Comparison of ENCODE assay signal across 23 cellular contexts in genomic region chr2:55601849-55602248, GRCh38. TPM values are rescaled to one million over a fixed set of nuclear protein-coding genes. Genes with fewer than 3 reads are reported as not detected.
A peak's percentile ranks its signal among the peaks of the same experiment; 100 is the strongest.
DNase-seq lines count a peak whose midpoint lies in the region; ATAC-seq and TF ChIP-seq lines count a peak whose summit lies in the region.
"Had no signal": no experiment of that assay in that cellular context is flagged by ENCODE, and none has a peak within 500 bp of the region (broad histone marks: within the 10 kb centered on the region; RNA-seq: fewer than 3 reads in every experiment).

No MANE protein-coding gene starts in this region.

- peaks cover 13% of the 10 kb centered on the region for H3K4me1 Mint-ChIP-seq in activated CD4-positive, alpha-beta T cell treated with anti-CD3 and anti-CD28 coated beads, Interleukin-2, amount 10 ng/mL, durations not matched to agents 24 days and 14 days
- H3K4me1 Mint-ChIP-seq in CD4-positive, alpha-beta T cell (ENCODE audit: low read depth), result peaks cover 62% of the 10 kb centered on the region
- peaks cover 17% of the 10 kb centered on the region for H3K4me1 Mint-ChIP-seq in activated T-helper 17 cell treated with anti-CD3 and anti-CD28 coated beads, Interleukin-2, amount 50 U/mL, for 72 hours
- peaks cover 34 to 40% of the 10 kb centered on the region in 2 donors for H3K4me1 Mint-ChIP-seq in natural killer cell
- H3K4me1 Mint-ChIP-seq: H9 had no signal

- no peak overlapping the region for H3K4me3 Mint-ChIP-seq in activated CD4-positive, alpha-beta T cell treated with anti-CD3 and anti-CD28 coated beads, Interleukin-2, amount 10 ng/mL, durations not matched to agents 24 days and 14 days
- no peak overlapping the region for H3K4me3 Mint-ChIP-seq in CD4-positive, alpha-beta T cell
- H3K4me3 Mint-ChIP-seq in activated T-helper 17 cell treated with anti-CD3 and anti-CD28 coated beads, Interleukin-2, amount 50 U/mL, for 72 hours, result peak overlapping the region; percentile 6
- no peak overlapping the region for H3K4me3 Mint-ChIP-seq in natural killer cell
- H3K4me3 Mint-ChIP-seq: H9 had no signal

- CTCF ChIA-PET in CD4-positive, alpha-beta T cell (lab: Charles Lee), result interaction anchor here (1.2 kb wide), 1 partner anchor 15 kb away, joined by 3 read pairs; the partner anchor contains the start of gene PPP4R3B

- intact Hi-C loops in activated CD4-positive, alpha-beta T cell treated with anti-CD3 and anti-CD28 coated beads, Interleukin-2, amount 10 ng/mL, durations not matched to agents 24 days and 14 days (cut with micrococcal nuclease), result no loop called here
- intact Hi-C loops in CD4-positive, alpha-beta T cell (cut with DNase I, micrococcal nuclease), result no loop called here
- intact Hi-C loops in natural killer cell (cut with micrococcal nuclease), result no loop called here
- intact Hi-C loops in heart right ventricle (cut with DNase I), result no loop called here

- H3K9me3 Mint-ChIP-seq in activated CD4-positive, alpha-beta T cell treated with anti-CD3 and anti-CD28 coated beads, Interleukin-2, amount 10 ng/mL, durations not matched to agents 24 days and 14 days, result no peaks in the 10 kb centered on the region
- H3K9me3 Mint-ChIP-seq in CD4-positive, alpha-beta T cell, result no peaks in the 10 kb centered on the region
- no peaks in the 10 kb centered on the region for H3K9me3 Mint-ChIP-seq in activated T-helper 17 cell treated with anti-CD3 and anti-CD28 coated beads, Interleukin-2, amount 50 U/mL, for 72 hours
- H3K9me3 Mint-ChIP-seq in natural killer cell, result no peaks in the 10 kb centered on the region
- H3K9me3 Mint-ChIP-seq: H9 had no signal

- ATAC-seq in CD4-positive, alpha-beta T cell (ENCODE audit: poor library complexity), result no peak
- ATAC-seq in activated T-helper 17 cell treated with anti-CD3 and anti-CD28 coated beads, Interleukin-2, amount 50 U/mL, for 72 hours (replicated peaks), result no peak
- ATAC-seq in natural killer cell, result no peak
- ATAC-seq in heart right ventricle, result no peak
- no peak for ATAC-seq in HG02571 (IDR thresholded peaks at IDR 0.05; ENCODE audit: unreplicated experiment)

- POLR2A ChIA-PET in CD4-positive, alpha-beta T cell (lab: Charles Lee), result interaction anchor here (2.1 kb wide), 1 partner anchor 82 kb away, joined by 6 read pairs; the partner anchor contains the start of gene CFAP36

- no peaks in the 10 kb centered on the region for H3K27me3 ChIP-seq in CD4-positive, alpha-beta T cell (ENCODE audit: control insufficient read depth, insufficient read depth, low read length)
- H3K27me3 ChIP-seq in heart right ventricle, result no peaks in the 10 kb centered on the region
- H3K27me3 ChIP-seq: SJSA1 had no signal

- no peak for TF ChIP-seq CTCF in CD4-positive, alpha-beta T cell (IDR thresholded peaks at IDR 0.05)
- no peak for TF ChIP-seq CTCF in natural killer cell (IDR thresholded peaks at IDR 0.05)
- TF ChIP-seq CTCF in heart right ventricle (IDR thresholded peaks at IDR 0.05), result no peak

- peak overlapping the region; percentile 11 for H3K27ac Mint-ChIP-seq in activated CD4-positive, alpha-beta T cell treated with anti-CD3 and anti-CD28 coated beads, Interleukin-2, amount 10 ng/mL, durations not matched to agents 24 days and 14 days
- peak overlapping the region; percentile 3 for H3K27ac Mint-ChIP-seq in CD4-positive, alpha-beta T cell
- no peak overlapping the region for H3K27ac Mint-ChIP-seq in activated T-helper 17 cell treated with anti-CD3 and anti-CD28 coated beads, Interleukin-2, amount 50 U/mL, for 72 hours
- peak overlapping the region; percentile 35 to 58 for H3K27ac Mint-ChIP-seq in natural killer cell
- H3K27ac Mint-ChIP-seq: H9 had no signal

- H3K9me3 ChIP-seq in CD4-positive, alpha-beta T cell (ENCODE audit: control insufficient read depth, low read length), result no peaks in the 10 kb centered on the region
- H3K9me3 ChIP-seq in heart right ventricle, result no peaks in the 10 kb centered on the region
- H3K9me3 ChIP-seq: SJSA1 had no signal

- no peak overlapping the region for H3K27ac ChIP-seq in CD4-positive, alpha-beta T cell (ENCODE audit: low read depth, low read length)
- H3K27ac ChIP-seq in heart right ventricle, result no peak overlapping the region
- H3K27ac ChIP-seq: GM23248, KMS-11, PC-9, SJSA1 had no signal

- H3K4me3 ChIP-seq in heart right ventricle, result no peak overlapping the region
- H3K4me3 ChIP-seq: GM23248, PC-9, SJSA1 had no signal

- H3K4me1 ChIP-seq in heart right ventricle, result peaks cover 0 to 27% (median 16%) of the 10 kb centered on the region in 9 donors

- peaks cover 0 to 72% (median 21%) of the 10 kb centered on the region in 9 donors for H3K36me3 ChIP-seq in heart right ventricle

- no peaks in the 10 kb centered on the region for H3K27me3 Mint-ChIP-seq in activated CD4-positive, alpha-beta T cell treated with anti-CD3 and anti-CD28 coated beads, Interleukin-2, amount 10 ng/mL, durations not matched to agents 24 days and 14 days
- no peaks in the 10 kb centered on the region for H3K27me3 Mint-ChIP-seq in CD4-positive, alpha-beta T cell
- H3K27me3 Mint-ChIP-seq in activated T-helper 17 cell treated with anti-CD3 and anti-CD28 coated beads, Interleukin-2, amount 50 U/mL, for 72 hours, result no peaks in the 10 kb centered on the region
- H3K27me3 Mint-ChIP-seq in natural killer cell (ENCODE audit: low read depth in 2 of 2), result no peaks in the 10 kb centered on the region

- DNase-seq in activated CD4-positive, alpha-beta T cell treated with anti-CD3 and anti-CD28 coated beads, Interleukin-2, amount 10 ng/mL, durations not matched to agents 24 days and 14 days, result no peak
- DNase-seq in activated CD4-positive, alpha-beta T cell treated with anti-CD3 and anti-CD28 coated beads for 4 hours, result no peak
- DNase-seq in CD4-positive, alpha-beta T cell, result no peak
- DNase-seq in natural killer cell (no peak), heart right ventricle (no peak)
- DNase-seq: 8988T, COR-L47, DMS53, GM23248, H9, NCI-H1048, NCI-H1417 treated with DMSO at 0.1 percent for 48 hours, NCI-H1694 treated with DMSO at 0.1 percent for 48 hours, NCI-H2081, NCI-H2227 treated with DMSO at 0.1 percent for 48 hours, NCI-H526 treated with DMSO at 0.1 percent for 48 hours, PC-9, Right ventricle myocardium superior, RPMI8226 had no signal

- peaks cover 39% of the 10 kb centered on the region for H3K36me3 Mint-ChIP-seq in activated CD4-positive, alpha-beta T cell treated with anti-CD3 and anti-CD28 coated beads, Interleukin-2, amount 10 ng/mL, durations not matched to agents 24 days and 14 days (ENCODE audit: low read depth)
- H3K36me3 Mint-ChIP-seq in CD4-positive, alpha-beta T cell (ENCODE audit: low read depth), result peaks cover 76% of the 10 kb centered on the region
- H3K36me3 Mint-ChIP-seq in activated T-helper 17 cell treated with anti-CD3 and anti-CD28 coated beads, Interleukin-2, amount 50 U/mL, for 72 hours (ENCODE audit: low read depth), result peaks cover 89% of the 10 kb centered on the region
- H3K36me3 Mint-ChIP-seq in natural killer cell, result peaks cover 5% of the 10 kb centered on the region

RNA-seq across cellular contexts. Expression of gene PPP4R3B, which starts 15.6 kb away (rescaled TPM):
- 78.1 and 82.7 TPM in 2 replicates for total RNA-seq in activated CD4-positive, alpha-beta T cell treated with anti-CD3 and anti-CD28 coated beads, Interleukin-2, amount 10 ng/mL, durations not matched to agents 24 days and 14 days
- 10 to 100 TPM; 47.7 to 50.3 TPM for total RNA-seq in CD4-positive, alpha-beta T cell
- total RNA-seq in activated T-helper 17 cell treated with anti-CD3 and anti-CD28 coated beads, Interleukin-2, amount 50 U/mL, for 72 hours, result 10 to 100 TPM; 79.0 to 83.9 TPM
- total RNA-seq in natural killer cell (10 to 100 TPM; 65.1 to 97.9 (median 84.9) TPM), heart right ventricle (10 to 100 TPM; 21.3 to 29.0 (median 25.2) TPM)
- 10 to 100 TPM; 10.9 to 15.4 TPM for polyA plus RNA-seq in heart right ventricle
